In the genomic region with DNA sequence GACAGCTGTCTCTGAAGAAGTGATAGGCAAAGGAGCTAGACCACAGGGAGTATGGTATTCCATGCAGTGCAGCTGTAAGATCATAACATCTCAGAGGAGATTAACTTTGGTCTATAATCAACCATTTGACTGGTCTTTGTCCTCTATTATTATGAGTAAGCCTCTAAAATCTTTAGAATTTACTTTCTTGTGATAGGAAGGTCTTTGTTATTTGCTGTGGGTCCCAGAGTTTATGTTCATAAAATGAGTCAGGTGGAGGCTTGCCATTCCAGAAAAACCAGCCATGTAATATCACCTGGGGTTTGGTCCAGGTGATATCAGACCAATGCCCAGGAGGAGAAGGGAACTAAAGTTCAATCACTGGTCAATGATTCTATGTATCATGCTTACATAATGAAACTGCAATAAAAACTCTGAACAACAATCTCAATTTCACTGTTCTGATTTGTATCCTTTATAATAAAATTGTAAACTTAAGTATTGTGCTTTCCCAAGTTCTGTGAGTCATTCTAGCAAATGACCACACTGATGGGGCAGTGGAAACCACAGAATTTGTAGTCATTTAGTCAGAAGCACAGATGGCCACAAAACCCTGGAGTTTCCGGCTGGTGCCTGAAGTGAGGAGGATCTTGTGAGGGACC, we compare ENCODE assay signal across 15 cellular contexts.
A peak's percentile ranks its signal among the peaks of the same experiment; 100 is the strongest.
DNase-seq lines count a peak whose midpoint lies in the region; TF ChIP-seq lines count a peak whose summit lies in the region.
"Had no signal": no experiment of that assay in that cellular context is flagged by ENCODE, and none has a peak within 500 bp of the region (broad histone marks: within the 10 kb centered on the region; RNA-seq: fewer than 3 reads in every experiment).

No MANE protein-coding gene starts in this region.

- DNase-seq in GM23248 (peak; percentile 2), RPMI7951 (ENCODE audit: low read depth) (peak; percentile 94), fibroblast of lung (ENCODE audit: low read depth in 2 of 2) (peak; percentile 69 to 97), skeletal muscle cell (ENCODE audit: low read depth) (peak; percentile 70), esophagus squamous epithelium (lab: John Stamatoyannopoulos, UW) (no peak), NCI-H2107 treated with DMSO at 0.1 percent for 48 hours (lab: John Stamatoyannopoulos, UW; ENCODE audit: unreplicated experiment) (no peak), NCI-H2107 (lab: John Stamatoyannopoulos, UW) (no peak)
- DNase-seq: activated T-cell treated with anti-CD3 and anti-CD28 coated beads for 4 hours; CD8-positive, alpha-beta T cell; effector memory CD4-positive, alpha-beta T cell; GOT3; NCI-H1436; NCI-H510A treated with DMSO at 0.1 percent for 48 hours; posterior cingulate gyrus; Right ventricle myocardium superior had no signal

- H3K27me3 ChIP-seq in GM23248 (replicated peaks; ENCODE audit: insufficient read depth) (no peaks in the 10 kb centered on the region), fibroblast of lung (ENCODE audit: control insufficient read depth, insufficient read depth, low read length) (no peaks in the 10 kb centered on the region), esophagus squamous epithelium (no peaks in the 10 kb centered on the region)

- H3K4me2 ChIP-seq in GM23248 (ENCODE audit: unreplicated experiment) (no peak overlapping the region), fibroblast of lung (ENCODE audit: extremely low read depth, insufficient read depth, low read length) (no peak overlapping the region)

- H3K4me1 ChIP-seq in GM23248 (ENCODE audit: insufficient read depth) (no peaks in the 10 kb centered on the region), fibroblast of lung (ENCODE audit: control insufficient read depth, extremely low read depth, insufficient read depth, low read length) (no peaks in the 10 kb centered on the region), esophagus squamous epithelium (no peaks in the 10 kb centered on the region)

- H3F3A ChIP-seq in GM23248 (ENCODE audit: insufficient read depth), result no peaks in the 10 kb centered on the region

- 55 to 59% methylated on average over 1 of the region's 1 CpG for WGBS in GM23248 (ENCODE audit: low coverage in 1 of 2, low lambda C conversion rate in 2 of 2, missing lambda C conversion rate in 2 of 2), 2 experiments
- 92% methylated on average over 1 of the region's 1 CpG for WGBS in esophagus squamous epithelium, 2 donors

- intact Hi-C loops in esophagus squamous epithelium (cut with DNase I), result no loop called here

- no peaks in the 10 kb centered on the region for H3K79me2 ChIP-seq in GM23248 (ENCODE audit: insufficient read depth)
- no peaks in the 10 kb centered on the region for H3K79me2 ChIP-seq in fibroblast of lung (ENCODE audit: control insufficient read depth, insufficient read depth, low read length)

- H3K4me3 ChIP-seq in GM23248 (no peak overlapping the region), fibroblast of lung (replicated peaks in 1 of 4; ENCODE audit: control extremely low read depth in 1 of 4, insufficient read depth in 1 of 4, low read depth in 3 of 4, low read length in 4 of 4) (no peak overlapping the region), skeletal muscle cell (ENCODE audit: low read depth, low read length) (no peak overlapping the region), esophagus squamous epithelium (no peak overlapping the region)

- no peaks in the 10 kb centered on the region for H3K9me2 ChIP-seq in GM23248 (ENCODE audit: insufficient read depth)

- in situ Hi-C loops in GM23248 (cut with MboI), result no loop called here

- H2AFZ ChIP-seq in GM23248 (no peak overlapping the region), fibroblast of lung (ENCODE audit: low read length) (no peak overlapping the region)

- TF ChIP-seq POLR2A in esophagus squamous epithelium (IDR thresholded peaks at IDR 0.05), result no peak

- H3K27ac ChIP-seq in GM23248, result no peak overlapping the region
- H3K27ac ChIP-seq in fibroblast of lung (ENCODE audit: insufficient read depth, low read length), result no peak overlapping the region
- no peak overlapping the region for H3K27ac ChIP-seq in esophagus squamous epithelium

- no peaks in the 10 kb centered on the region for H3K36me3 ChIP-seq in GM23248 (ENCODE audit: low read depth)
- H3K36me3 ChIP-seq in fibroblast of lung (ENCODE audit: control insufficient read depth, insufficient read depth, low read length), result no peaks in the 10 kb centered on the region
- no peaks in the 10 kb centered on the region for H3K36me3 ChIP-seq in esophagus squamous epithelium

- H3K9me3 ChIP-seq in GM23248 (ENCODE audit: low read depth) (no peaks in the 10 kb centered on the region), fibroblast of lung (ENCODE audit: control insufficient read depth, insufficient read depth, low read depth, low read length) (no peaks in the 10 kb centered on the region), esophagus squamous epithelium (no peaks in the 10 kb centered on the region)

- H4K20me1 ChIP-seq in GM23248 (ENCODE audit: insufficient read depth), result no peaks in the 10 kb centered on the region
- H4K20me1 ChIP-seq in fibroblast of lung (ENCODE audit: control insufficient read depth, extremely low read depth, insufficient read depth, low read length), result no peaks in the 10 kb centered on the region

- H3K9ac ChIP-seq in GM23248 (no peak overlapping the region), fibroblast of lung (ENCODE audit: insufficient read depth, low read length) (no peak overlapping the region)

- TF ChIP-seq CTCF in fibroblast of lung (conservative IDR thresholded peaks at IDR 0.05 in 1 of 2, IDR thresholded peaks at IDR 0.05 in 1 of 2; ENCODE audit: low read depth in 1 of 2, low read length in 2 of 2) (no peak), esophagus squamous epithelium (IDR thresholded peaks at IDR 0.05) (no peak)

Comparison
In these comparisons a context has a peak if more than half of its experiments do, and no peak if none do; other contexts are left out.
1. DNase-seq: peak in GM23248 (single experiment), RPMI7951 (single experiment), fibroblast of lung (2 of 2) and skeletal muscle cell (single experiment); none in esophagus squamous epithelium (single experiment), NCI-H2107 treated with DMSO at 0.1 percent for 48 hours (single experiment) and NCI-H2107 (single experiment).